In genomic region chr7:128108641-128109423, GRCh38 we compare ENCODE assay signal across 9 cellular contexts.
DNase-seq lines count a peak whose midpoint lies in the region; ATAC-seq, FAIRE-seq and TF ChIP-seq lines count a peak whose summit lies in the region.
"Had no signal": no experiment of that assay in that cellular context is flagged by ENCODE, and none has a peak within 500 bp of the region (broad histone marks: within the 10 kb centered on the region; RNA-seq: fewer than 3 reads in every experiment).

No MANE protein-coding gene starts in this region.

- SMC1A ChIA-PET in GM12878 (lab: Charles Lee; ENCODE audit: uncharacterized antibody, unreplicated experiment): interaction anchor here (0.5 to 2.0 kb wide), 6 partner anchors 9 to 716 kb away, joined by 3 to 8 read pairs (median 3); partner anchors contain the start of gene ZNF800

- no peaks in the 10 kb centered on the region for H3K9me3 ChIP-seq in GM12878 (replicated peaks; ENCODE audit: control insufficient read depth, insufficient read depth, low read length)
- H3K9me3 ChIP-seq: ascending aorta had no signal

- CTCF ChIA-PET in GM12878 (lab: Yijun Ruan, JAX): interaction anchor here (0.6 to 4.7 kb wide), 5 partner anchors 25 to 770 kb away, joined by 3 to 28 read pairs (median 4); no protein-coding TSS in a partner anchor

- peak overlapping the region; percentile 55; the same call in 1 of the 2 replicates for H3K9ac ChIP-seq in GM12878 (ENCODE audit: control insufficient read depth, insufficient read depth, low read length)

- peak overlapping the region; percentile 16; the same call in 1 of the 2 replicates for H3K4me3 ChIP-seq in GM12878
- H3K4me3 ChIP-seq: ascending aorta had no signal

- no peaks in the 10 kb centered on the region for H4K20me1 ChIP-seq in GM12878 (ENCODE audit: control insufficient read depth, insufficient read depth)

- TF ChIP-seq CTCF in GM12878 (IDR thresholded peaks at IDR 0.05 in 2 of 3, conservative IDR thresholded peaks at IDR 0.05 in 1 of 3; ENCODE audit: control insufficient read depth in 2 of 3, extremely low read depth in 1 of 3, insufficient read depth in 1 of 3, low read depth in 3 of 3, low read length in 3 of 3): no peak

- WGBS in GM12878 (ENCODE audit: insufficient coverage, insufficient replicate concordance, low lambda C conversion rate, missing lambda C conversion rate): 6% methylated on average over 11 of the region's 11 CpGs

- FAIRE-seq in GM12878 (lab: Jason Lieb, UNC): peak; percentile 95

- H3K27me3 ChIP-seq in GM12878 (replicated peaks in 1 of 2; ENCODE audit: control insufficient read depth in 2 of 2, insufficient read depth in 2 of 2, low read length in 1 of 2): no peaks in the 10 kb centered on the region
- H3K27me3 ChIP-seq: ascending aorta had no signal

- in situ Hi-C loops in GM12878 (cut with MboI): no loop called here

- H3K4me1 ChIP-seq in GM12878 (ENCODE audit: control insufficient read depth, insufficient read depth, low read length): peaks cover 30% of the 10 kb centered on the region

- no peak for TF ChIP-seq RAD21 in GM12878 (IDR thresholded peaks at IDR 0.05; ENCODE audit: insufficient read depth, low read depth, low read length)

- no peaks in the 10 kb centered on the region for H3K36me3 ChIP-seq in GM12878 (ENCODE audit: control insufficient read depth in 2 of 2, insufficient read depth in 2 of 2, low read length in 1 of 2)
- H3K36me3 ChIP-seq: ascending aorta had no signal

- H3K79me2 ChIP-seq in GM12878 (ENCODE audit: control insufficient read depth, insufficient read depth, low read length): no peaks in the 10 kb centered on the region

- H3K27ac ChIP-seq in GM12878 (ENCODE audit: control insufficient read depth, insufficient read depth): peak overlapping the region; percentile 73
- H3K27ac ChIP-seq: ascending aorta had no signal

- peak overlapping the region; percentile 47 for H2AFZ ChIP-seq in GM12878 (ENCODE audit: control insufficient read depth, low read depth, low read length)

- H3K4me2 ChIP-seq in GM12878 (ENCODE audit: control insufficient read depth, insufficient read depth): peak overlapping the region; percentile 82

- peak; percentile 57 to 73; a peak in 2 of 4 replicates for TF ChIP-seq EP300 in GM12878 (IDR thresholded peaks at IDR 0.05; ENCODE audit: borderline replicate concordance in 1 of 2, control insufficient read depth in 1 of 2, low read depth in 2 of 2, low read length in 2 of 2)

- RAD21 ChIA-PET in GM12878 (lab: Charles Lee; ENCODE audit: unreplicated experiment): interaction anchor here (1.0 to 1.3 kb wide), 5 partner anchors 20 to 108 kb away, joined by 3 to 6 read pairs (median 5); no protein-coding TSS in a partner anchor

- ATAC-seq in GM18499 (IDR thresholded peaks at IDR 0.05; ENCODE audit: insufficient read depth, unreplicated experiment): peak; percentile 96
- peak; percentile 93 for ATAC-seq in GM21515 (IDR thresholded peaks at IDR 0.05; ENCODE audit: unreplicated experiment)
- peak; percentile 91 for ATAC-seq in HG03575 (IDR thresholded peaks at IDR 0.05; ENCODE audit: extremely low read depth, insufficient number of reproducible peaks, low FRiP score, unreplicated experiment)
- ATAC-seq in GM12878: peak; percentile 82

- TSS peak; percentile 19 for BruUV-seq in GM12878 (replicated peaks; lab: Mats Ljungman, UMichigan)

- DNase-seq in GM12878 (ENCODE audit: low read depth, low spot score) (peak; percentile 78), NCI-H2196 (lab: John Stamatoyannopoulos, UW; ENCODE audit: unreplicated experiment) (no peak), foreskin melanocyte (no peak), NCI-H2227 (lab: John Stamatoyannopoulos, UW; ENCODE audit: unreplicated experiment) (no peak)
- DNase-seq in activated CD4-positive, alpha-beta T cell treated with anti-CD3 and anti-CD28 coated beads for 4 hours: no peak

- intact Hi-C loops in GM12878 (cut with micrococcal nuclease; ENCODE audit: unreplicated experiment): no loop called here

- POLR2A ChIA-PET in GM12878 (lab: Charles Lee): interaction anchor here (0.7 kb wide), 1 partner anchor 335 kb away, joined by 3 read pairs; no protein-coding TSS in a partner anchor

- TF ChIP-seq POLR2A in GM12878 (IDR thresholded peaks at IDR 0.05; ENCODE audit: low read depth, low read length): no peak

TF ChIP-seq in GM12878, 131 proteins besides CTCF, POLR2A, EP300 and RAD21 (continues in another document):
- TF ChIP-seq ZBED1 (IDR thresholded peaks at IDR 0.05; ENCODE audit: borderline replicate concordance) (peak; percentile 74; the same call in 1 of the 2 replicates), EED (IDR thresholded peaks at IDR 0.05; ENCODE audit: low read depth) (peak; percentile 85), JUND (IDR thresholded peaks at IDR 0.05; ENCODE audit: low read depth, low read length) (no peak), BACH1 (IDR thresholded peaks at IDR 0.05; ENCODE audit: borderline replicate concordance) (0 out of 2 replicates have a peak, but pooled peaks have one; percentile 24), JUNB (IDR thresholded peaks at IDR 0.05) (peak; percentile 74), POU2F2 (IDR thresholded peaks at IDR 0.05; ENCODE audit: borderline replicate concordance, low read depth, low read length) (peak; percentile 76; the same call in 2 of the 3 replicates), ZNF24 (IDR thresholded peaks at IDR 0.05) (no peak), GABPA (IDR thresholded peaks at IDR 0.05; ENCODE audit: low read depth) (no peak), CHD1 (IDR thresholded peaks at IDR 0.05; ENCODE audit: low read depth, low read length) (no peak), ASH2L (IDR thresholded peaks at IDR 0.05; ENCODE audit: borderline replicate concordance, low read depth) (peak; percentile 49; the same call in 1 of the 2 replicates), IKZF2 (IDR thresholded peaks at IDR 0.05) (peak; percentile 73 to 86), MEF2A (IDR thresholded peaks at IDR 0.05; ENCODE audit: insufficient read depth, low read depth, low read length) (peak; percentile 96), PAX8 (IDR thresholded peaks at IDR 0.05) (no peak), FOXM1 (IDR thresholded peaks at IDR 0.05; ENCODE audit: low read depth, low read length) (peak; percentile 91), RAD51 (IDR thresholded peaks at IDR 0.05) (no peak), RELB (IDR thresholded peaks at IDR 0.05; ENCODE audit: low read depth) (peak; percentile 70; the same call in 1 of the 2 replicates), CBFB (IDR thresholded peaks at IDR 0.05; ENCODE audit: low read depth) (peak; percentile 77; the same call in 1 of the 2 replicates), ZBTB11 (CRISPR knock-in tag; IDR thresholded peaks at IDR 0.05) (no peak), TCF12 (IDR thresholded peaks at IDR 0.05; ENCODE audit: low read depth, low read length) (peak; percentile 44; the same call in 1 of the 2 replicates), MEF2B (IDR thresholded peaks at IDR 0.05; ENCODE audit: partially characterized antibody, poor library complexity, severe bottlenecking) (peak; percentile 95), CREB1 (IDR thresholded peaks at IDR 0.05; ENCODE audit: low read depth) (peak; percentile 46; the same call in 1 of the 2 replicates), BHLHE40 (IDR thresholded peaks at IDR 0.05; ENCODE audit: borderline replicate concordance in 1 of 2, low read depth in 2 of 2, low read length in 1 of 2) (peak; percentile 64 to 69; a peak in 3 of 4 replicates), IRF4 (IDR thresholded peaks at IDR 0.05; ENCODE audit: low read depth, low read length) (peak; percentile 88), NR2F1 (conservative IDR thresholded peaks at IDR 0.05) (peak; percentile 38; the same call in 1 of the 2 replicates), ETV6 (conservative IDR thresholded peaks at IDR 0.05 in 1 of 2, IDR thresholded peaks at IDR 0.05 in 1 of 2; ENCODE audit: borderline replicate concordance in 1 of 2, low read depth in 1 of 2) (peak in 1 of 2 experiments; percentile 100; a peak in 2 of 4 replicates), HDGF (IDR thresholded peaks at IDR 0.05) (peak; percentile 55; the same call in 1 of the 2 replicates), RUNX3 (IDR thresholded peaks at IDR 0.05; ENCODE audit: low read length) (peak; percentile 96)
